ENCODE assay signal across 1 cellular context in the genomic region with DNA sequence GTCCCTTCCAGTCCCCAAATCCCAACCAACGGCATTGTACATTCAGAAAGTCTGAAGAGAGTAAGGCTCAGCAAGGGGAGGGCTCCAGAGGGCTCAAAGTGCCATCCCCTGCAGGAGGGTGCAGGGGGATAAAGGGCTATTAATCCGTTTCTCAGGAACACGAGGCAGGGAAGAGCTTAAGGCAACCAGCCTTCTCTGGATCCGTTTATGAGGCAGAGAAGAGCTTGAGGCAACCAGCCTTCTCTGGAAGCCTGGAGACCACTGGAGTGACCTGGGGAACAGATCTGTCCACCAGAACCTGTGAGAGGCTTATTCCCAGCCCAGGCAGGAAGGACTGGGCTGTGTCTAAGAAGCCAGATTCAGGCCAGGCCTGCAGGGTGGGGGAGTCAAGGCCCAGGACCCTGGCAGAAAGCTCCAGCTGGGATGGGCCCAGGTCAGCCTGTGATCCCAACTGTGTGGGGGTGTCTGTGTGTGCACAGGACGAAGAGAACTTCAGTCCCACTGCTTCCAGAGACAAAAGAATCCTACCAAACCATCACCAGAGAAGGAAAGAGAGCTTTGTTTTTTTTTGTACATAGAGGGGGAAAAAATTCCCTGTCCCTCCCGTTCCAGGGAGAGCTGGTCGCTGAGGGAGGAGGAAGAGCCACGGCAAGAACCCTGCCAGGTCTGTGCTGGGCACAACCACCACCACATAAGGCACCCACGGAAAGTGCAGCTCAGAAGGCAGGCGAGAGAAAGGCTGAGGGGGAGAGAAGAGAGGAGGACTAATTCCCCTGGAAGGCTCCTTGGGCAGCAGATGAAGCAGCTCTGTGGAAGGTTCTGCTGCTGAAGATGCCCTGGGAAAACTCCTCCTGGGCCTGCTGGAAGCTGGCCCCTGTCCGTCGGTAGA.
TF ChIP-seq lines count a peak whose summit lies in the region.

No MANE protein-coding gene starts in this region.

TF ChIP-seq in HepG2, 621 proteins besides CTCF, POLR2A, EP300 and RAD21:
- TF ChIP-seq, protein P1, sequence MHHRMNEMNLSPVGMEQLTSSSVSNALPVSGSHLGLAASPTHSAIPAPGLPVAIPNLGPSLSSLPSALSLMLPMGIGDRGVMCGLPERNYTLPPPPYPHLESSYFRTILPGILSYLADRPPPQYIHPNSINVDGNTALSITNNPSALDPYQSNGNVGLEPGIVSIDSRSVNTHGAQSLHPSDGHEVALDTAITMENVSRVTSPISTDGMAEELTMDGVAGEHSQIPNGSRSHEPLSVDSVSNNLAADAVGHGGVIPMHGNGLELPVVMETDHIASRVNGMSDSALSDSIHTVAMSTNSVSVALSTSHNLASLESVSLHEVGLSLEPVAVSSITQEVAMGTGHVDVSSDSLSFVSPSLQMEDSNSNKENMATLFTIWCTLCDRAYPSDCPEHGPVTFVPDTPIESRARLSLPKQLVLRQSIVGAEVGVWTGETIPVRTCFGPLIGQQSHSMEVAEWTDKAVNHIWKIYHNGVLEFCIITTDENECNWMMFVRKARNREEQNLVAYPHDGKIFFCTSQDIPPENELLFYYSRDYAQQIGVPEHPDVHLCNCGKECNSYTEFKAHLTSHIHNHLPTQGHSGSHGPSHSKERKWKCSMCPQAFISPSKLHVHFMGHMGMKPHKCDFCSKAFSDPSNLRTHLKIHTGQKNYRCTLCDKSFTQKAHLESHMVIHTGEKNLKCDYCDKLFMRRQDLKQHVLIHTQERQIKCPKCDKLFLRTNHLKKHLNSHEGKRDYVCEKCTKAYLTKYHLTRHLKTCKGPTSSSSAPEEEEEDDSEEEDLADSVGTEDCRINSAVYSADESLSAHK (CRISPR knock-in tag; IDR thresholded peaks at IDR 0.05; ENCODE audit: borderline replicate concordance): no peak
- TF ChIP-seq, protein P2, sequence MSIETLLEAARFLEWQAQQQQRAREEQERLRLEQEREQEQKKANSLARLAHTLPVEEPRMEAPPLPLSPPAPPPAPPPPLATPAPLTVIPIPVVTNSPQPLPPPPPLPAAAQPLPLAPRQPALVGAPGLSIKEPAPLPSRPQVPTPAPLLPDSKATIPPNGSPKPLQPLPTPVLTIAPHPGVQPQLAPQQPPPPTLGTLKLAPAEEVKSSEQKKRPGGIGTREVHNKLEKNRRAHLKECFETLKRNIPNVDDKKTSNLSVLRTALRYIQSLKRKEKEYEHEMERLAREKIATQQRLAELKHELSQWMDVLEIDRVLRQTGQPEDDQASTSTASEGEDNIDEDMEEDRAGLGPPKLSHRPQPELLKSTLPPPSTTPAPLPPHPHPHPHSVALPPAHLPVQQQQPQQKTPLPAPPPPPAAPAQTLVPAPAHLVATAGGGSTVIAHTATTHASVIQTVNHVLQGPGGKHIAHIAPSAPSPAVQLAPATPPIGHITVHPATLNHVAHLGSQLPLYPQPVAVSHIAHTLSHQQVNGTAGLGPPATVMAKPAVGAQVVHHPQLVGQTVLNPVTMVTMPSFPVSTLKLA (IDR thresholded peaks at IDR 0.05): no peak
- TF ChIP-seq, protein P3, sequence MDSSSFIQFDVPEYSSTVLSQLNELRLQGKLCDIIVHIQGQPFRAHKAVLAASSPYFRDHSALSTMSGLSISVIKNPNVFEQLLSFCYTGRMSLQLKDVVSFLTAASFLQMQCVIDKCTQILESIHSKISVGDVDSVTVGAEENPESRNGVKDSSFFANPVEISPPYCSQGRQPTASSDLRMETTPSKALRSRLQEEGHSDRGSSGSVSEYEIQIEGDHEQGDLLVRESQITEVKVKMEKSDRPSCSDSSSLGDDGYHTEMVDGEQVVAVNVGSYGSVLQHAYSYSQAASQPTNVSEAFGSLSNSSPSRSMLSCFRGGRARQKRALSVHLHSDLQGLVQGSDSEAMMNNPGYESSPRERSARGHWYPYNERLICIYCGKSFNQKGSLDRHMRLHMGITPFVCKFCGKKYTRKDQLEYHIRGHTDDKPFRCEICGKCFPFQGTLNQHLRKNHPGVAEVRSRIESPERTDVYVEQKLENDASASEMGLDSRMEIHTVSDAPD (CRISPR knock-in tag; IDR thresholded peaks at IDR 0.05): no peak
- TF ChIP-seq ZNF260 (CRISPR knock-in tag; IDR thresholded peaks at IDR 0.05; ENCODE audit: borderline replicate concordance, low read depth) (no peak), NFE2L1 (CRISPR knock-in tag; IDR thresholded peaks at IDR 0.05; ENCODE audit: borderline replicate concordance) (no peak), NCOA5 (CRISPR knock-in tag; IDR thresholded peaks at IDR 0.05) (no peak), ZNF264 (CRISPR knock-in tag; IDR thresholded peaks at IDR 0.05) (no peak), ATF7-NPFF (CRISPR knock-in tag; IDR thresholded peaks at IDR 0.05; ENCODE audit: low read depth) (no peak), ZNF292 (CRISPR knock-in tag; IDR thresholded peaks at IDR 0.05; ENCODE audit: borderline replicate concordance, low read depth) (no peak), RELA (CRISPR knock-in tag; IDR thresholded peaks at IDR 0.05) (no peak), ZNF713 (CRISPR knock-in tag; IDR thresholded peaks at IDR 0.05) (no peak), ZFP36 (IDR thresholded peaks at IDR 0.05; ENCODE audit: borderline replicate concordance, low read depth, low read length, partially characterized antibody) (no peak), ZNF382 (CRISPR knock-in tag; IDR thresholded peaks at IDR 0.05; ENCODE audit: borderline replicate concordance) (no peak), ZKSCAN8 (CRISPR knock-in tag; IDR thresholded peaks at IDR 0.05; ENCODE audit: borderline replicate concordance) (no peak)
- TF ChIP-seq, protein P4, sequence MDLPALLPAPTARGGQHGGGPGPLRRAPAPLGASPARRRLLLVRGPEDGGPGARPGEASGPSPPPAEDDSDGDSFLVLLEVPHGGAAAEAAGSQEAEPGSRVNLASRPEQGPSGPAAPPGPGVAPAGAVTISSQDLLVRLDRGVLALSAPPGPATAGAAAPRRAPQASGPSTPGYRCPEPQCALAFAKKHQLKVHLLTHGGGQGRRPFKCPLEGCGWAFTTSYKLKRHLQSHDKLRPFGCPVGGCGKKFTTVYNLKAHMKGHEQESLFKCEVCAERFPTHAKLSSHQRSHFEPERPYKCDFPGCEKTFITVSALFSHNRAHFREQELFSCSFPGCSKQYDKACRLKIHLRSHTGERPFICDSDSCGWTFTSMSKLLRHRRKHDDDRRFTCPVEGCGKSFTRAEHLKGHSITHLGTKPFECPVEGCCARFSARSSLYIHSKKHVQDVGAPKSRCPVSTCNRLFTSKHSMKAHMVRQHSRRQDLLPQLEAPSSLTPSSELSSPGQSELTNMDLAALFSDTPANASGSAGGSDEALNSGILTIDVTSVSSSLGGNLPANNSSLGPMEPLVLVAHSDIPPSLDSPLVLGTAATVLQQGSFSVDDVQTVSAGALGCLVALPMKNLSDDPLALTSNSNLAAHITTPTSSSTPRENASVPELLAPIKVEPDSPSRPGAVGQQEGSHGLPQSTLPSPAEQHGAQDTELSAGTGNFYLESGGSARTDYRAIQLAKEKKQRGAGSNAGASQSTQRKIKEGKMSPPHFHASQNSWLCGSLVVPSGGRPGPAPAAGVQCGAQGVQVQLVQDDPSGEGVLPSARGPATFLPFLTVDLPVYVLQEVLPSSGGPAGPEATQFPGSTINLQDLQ (CRISPR knock-in tag; IDR thresholded peaks at IDR 0.05): no peak
- TF ChIP-seq, protein P5, sequence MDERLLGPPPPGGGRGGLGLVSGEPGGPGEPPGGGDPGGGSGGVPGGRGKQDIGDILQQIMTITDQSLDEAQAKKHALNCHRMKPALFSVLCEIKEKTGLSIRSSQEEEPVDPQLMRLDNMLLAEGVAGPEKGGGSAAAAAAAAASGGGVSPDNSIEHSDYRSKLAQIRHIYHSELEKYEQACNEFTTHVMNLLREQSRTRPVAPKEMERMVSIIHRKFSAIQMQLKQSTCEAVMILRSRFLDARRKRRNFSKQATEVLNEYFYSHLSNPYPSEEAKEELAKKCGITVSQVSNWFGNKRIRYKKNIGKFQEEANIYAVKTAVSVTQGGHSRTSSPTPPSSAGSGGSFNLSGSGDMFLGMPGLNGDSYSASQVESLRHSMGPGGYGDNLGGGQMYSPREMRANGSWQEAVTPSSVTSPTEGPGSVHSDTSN (CRISPR knock-in tag; IDR thresholded peaks at IDR 0.05): no peak
- TF ChIP-seq, protein P6, sequence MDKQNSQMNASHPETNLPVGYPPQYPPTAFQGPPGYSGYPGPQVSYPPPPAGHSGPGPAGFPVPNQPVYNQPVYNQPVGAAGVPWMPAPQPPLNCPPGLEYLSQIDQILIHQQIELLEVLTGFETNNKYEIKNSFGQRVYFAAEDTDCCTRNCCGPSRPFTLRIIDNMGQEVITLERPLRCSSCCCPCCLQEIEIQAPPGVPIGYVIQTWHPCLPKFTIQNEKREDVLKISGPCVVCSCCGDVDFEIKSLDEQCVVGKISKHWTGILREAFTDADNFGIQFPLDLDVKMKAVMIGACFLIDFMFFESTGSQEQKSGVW (CRISPR knock-in tag; IDR thresholded peaks at IDR 0.05; ENCODE audit: borderline replicate concordance): no peak
- TF ChIP-seq, protein P7, sequence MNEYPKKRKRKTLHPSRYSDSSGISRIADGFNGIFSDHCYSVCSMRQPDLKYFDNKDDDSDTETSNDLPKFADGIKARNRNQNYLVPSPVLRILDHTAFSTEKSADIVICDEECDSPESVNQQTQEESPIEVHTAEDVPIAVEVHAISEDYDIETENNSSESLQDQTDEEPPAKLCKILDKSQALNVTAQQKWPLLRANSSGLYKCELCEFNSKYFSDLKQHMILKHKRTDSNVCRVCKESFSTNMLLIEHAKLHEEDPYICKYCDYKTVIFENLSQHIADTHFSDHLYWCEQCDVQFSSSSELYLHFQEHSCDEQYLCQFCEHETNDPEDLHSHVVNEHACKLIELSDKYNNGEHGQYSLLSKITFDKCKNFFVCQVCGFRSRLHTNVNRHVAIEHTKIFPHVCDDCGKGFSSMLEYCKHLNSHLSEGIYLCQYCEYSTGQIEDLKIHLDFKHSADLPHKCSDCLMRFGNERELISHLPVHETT (CRISPR knock-in tag; conservative IDR thresholded peaks at IDR 0.05): no peak
